In genomic region chr20:32589769-32590168, GRCh38 we compare ENCODE assay signal across 1 cellular context.
TF ChIP-seq lines count a peak whose summit lies in the region.

No MANE protein-coding gene starts in this region.

TF ChIP-seq in K562, 482 proteins besides CTCF, POLR2A, EP300 and RAD21 (continued from another document):
- peak; percentile 92 for TF ChIP-seq ZNF24 (IDR thresholded peaks at IDR 0.05)
- no peak for TF ChIP-seq TSC22D4 (tag; IDR thresholded peaks at IDR 0.05)
- no peak for TF ChIP-seq SRSF1 (IDR thresholded peaks at IDR 0.05; ENCODE audit: low read depth, low read length)
- no peak for TF ChIP-seq RFX1 (IDR thresholded peaks at IDR 0.05)
- TF ChIP-seq HMGN3 (IDR thresholded peaks at IDR 0.05; ENCODE audit: borderline replicate concordance, extremely low read depth, insufficient read length, low read depth, low read length), result no peak
- TF ChIP-seq IFI16 (CRISPR knock-in tag; IDR thresholded peaks at IDR 0.05), result no peak
- TF ChIP-seq MEIS2 (IDR thresholded peaks at IDR 0.05; ENCODE audit: partially characterized antibody), result peak; percentile 22
- TF ChIP-seq BCOR (IDR thresholded peaks at IDR 0.05), result 0 out of 2 replicates have a peak, but pooled peaks have one; percentile 41
